1 cellular context compared by ENCODE assay signal in the genomic region with DNA sequence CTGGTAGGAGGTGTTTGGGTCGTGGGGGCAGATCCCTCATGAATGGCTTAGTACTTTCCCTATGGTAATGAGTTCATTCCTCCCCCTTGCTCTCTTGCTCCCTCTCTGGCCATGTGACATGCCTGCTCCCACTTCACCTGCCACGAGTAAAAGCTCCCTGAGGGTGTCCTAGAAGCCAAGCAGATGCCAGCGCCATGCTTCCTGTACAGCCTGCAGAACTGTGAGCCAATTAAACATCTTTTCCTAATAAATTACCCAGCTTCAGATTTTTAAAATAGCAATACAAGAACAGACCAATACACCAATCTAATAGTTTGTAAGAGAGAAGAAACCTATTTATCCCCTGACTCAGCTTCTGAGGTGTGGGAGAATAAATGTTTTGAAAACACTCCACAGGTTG.
TF ChIP-seq lines count a peak whose summit lies in the region.

No MANE protein-coding gene starts in this region.

TF ChIP-seq in H1, 55 proteins besides CTCF, POLR2A, EP300 and RAD21:
- TF ChIP-seq, protein P1, sequence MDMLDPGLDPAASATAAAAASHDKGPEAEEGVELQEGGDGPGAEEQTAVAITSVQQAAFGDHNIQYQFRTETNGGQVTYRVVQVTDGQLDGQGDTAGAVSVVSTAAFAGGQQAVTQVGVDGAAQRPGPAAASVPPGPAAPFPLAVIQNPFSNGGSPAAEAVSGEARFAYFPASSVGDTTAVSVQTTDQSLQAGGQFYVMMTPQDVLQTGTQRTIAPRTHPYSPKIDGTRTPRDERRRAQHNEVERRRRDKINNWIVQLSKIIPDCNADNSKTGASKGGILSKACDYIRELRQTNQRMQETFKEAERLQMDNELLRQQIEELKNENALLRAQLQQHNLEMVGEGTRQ (IDR thresholded peaks at IDR 0.05; ENCODE audit: low read length): peak; percentile 78
- no peak for TF ChIP-seq SRF (IDR thresholded peaks at IDR 0.05; ENCODE audit: low read depth, low read length)
